18 cellular contexts compared by ENCODE assay signal in genomic region chr14:94517641-94518257, GRCh38. TPM values are rescaled to one million over a fixed set of nuclear protein-coding genes. Genes with fewer than 3 reads are reported as not detected.
A peak's percentile ranks its signal among the peaks of the same experiment; 100 is the strongest.
DNase-seq lines count a peak whose midpoint lies in the region; ATAC-seq and TF ChIP-seq lines count a peak whose summit lies in the region.
"Had no signal": no experiment of that assay in that cellular context is flagged by ENCODE, and none has a peak within 500 bp of the region (broad histone marks: within the 10 kb centered on the region; RNA-seq: fewer than 3 reads in every experiment).

No MANE protein-coding gene starts in this region.

- ATAC-seq in Right ventricle myocardium superior (ENCODE audit: poor library complexity), result peak; percentile 43
- no peak for ATAC-seq in GM19351 (IDR thresholded peaks at IDR 0.05; ENCODE audit: unreplicated experiment)
- ATAC-seq: PC-3 had no signal

- H3K4me1 ChIP-seq in left ventricle myocardium inferior (no peaks in the 10 kb centered on the region), suprapubic skin (peaks cover 19% of the 10 kb centered on the region)
- H3K4me1 ChIP-seq: BE2C, HAP-1 had no signal

- no peak for TF ChIP-seq POLR2A in suprapubic skin (IDR thresholded peaks at IDR 0.05)

- H3K27ac ChIP-seq in left ventricle myocardium inferior (replicated peaks) (no peak overlapping the region), suprapubic skin (peak overlapping the region; percentile 85)

- H3K4me3 ChIP-seq in left ventricle myocardium inferior (no peak overlapping the region), astrocyte of the cerebellum (ENCODE audit: low read depth, low read length) (no peak overlapping the region), suprapubic skin (no peak overlapping the region)
- H3K4me3 ChIP-seq: HAP-1 had no signal

- TF ChIP-seq EP300 in suprapubic skin (IDR thresholded peaks at IDR 0.05), result no peak

- WGBS in suprapubic skin, result 21% methylated on average over 7 of the region's 7 CpGs

- no peaks in the 10 kb centered on the region for H3K9me3 ChIP-seq in left ventricle myocardium inferior (replicated peaks)
- H3K9me3 ChIP-seq in suprapubic skin, result no peaks in the 10 kb centered on the region
- H3K9me3 ChIP-seq: BE2C, HAP-1 had no signal

- intact Hi-C loops in Right ventricle myocardium superior (cut with DNase I), result no loop called here
- intact Hi-C loops in left ventricle myocardium inferior (cut with micrococcal nuclease), result no loop called here

- in situ Hi-C loops in astrocyte of the cerebellum (cut with HindIII; ENCODE audit: low sequenced_read_pairs), result loop anchor here (5.0 kb wide), 1 partner anchor 90 kb away; no protein-coding TSS in a partner anchor

- TF ChIP-seq CTCF in left ventricle myocardium inferior (IDR thresholded peaks at IDR 0.05; ENCODE audit: borderline replicate concordance) (no peak), astrocyte of the cerebellum (IDR thresholded peaks at IDR 0.05; ENCODE audit: low read depth, low read length, missing control alignments) (no peak), suprapubic skin (IDR thresholded peaks at IDR 0.05) (no peak)

- DNase-seq in Right ventricle myocardium superior (no peak), left ventricle myocardium inferior (no peak), astrocyte of the cerebellum (ENCODE audit: low read depth) (peak; percentile 64), islet precursor cell (peak; percentile 57), suprapubic skin (ENCODE audit: low spot score in 2 of 2) (no peak), Kasumi-1 (lab: John Stamatoyannopoulos, UW) (no peak), occipital lobe (lab: John Stamatoyannopoulos, UW) (no peak)
- DNase-seq: 8988T; BE2C; CD4-positive, alpha-beta memory T cell; MV-4-11; NCI-H1417 treated with DMSO at 0.1 percent for 48 hours; NCI-H2029; NCI-H774; PC-3 had no signal

- H3K36me3 ChIP-seq in left ventricle myocardium inferior (no peaks in the 10 kb centered on the region), suprapubic skin (no peaks in the 10 kb centered on the region)
- H3K36me3 ChIP-seq: BE2C, HAP-1 had no signal

- H3K27me3 ChIP-seq in left ventricle myocardium inferior (ENCODE audit: low read depth), result peaks cover 53% of the 10 kb centered on the region
- H3K27me3 ChIP-seq in suprapubic skin, result no peaks in the 10 kb centered on the region

RNA-seq across cellular contexts. Expression of gene SERPINA12, which starts 8.5 kb away (rescaled TPM):
- not detected for total RNA-seq in Right ventricle myocardium superior
- total RNA-seq in left ventricle myocardium inferior, result not detected
- 100 to 1,000 TPM in 3 of 4 donors, 10 to 100 TPM in 1; 91.3 to 486 (median 265) TPM for total RNA-seq in suprapubic skin
- total RNA-seq in occipital lobe, result not detected
- total RNA-seq: CD4-positive, alpha-beta memory T cell; NCI-H460; PC-3 had no signal

RNA-seq across cellular contexts. Expression of gene SERPINA9, which starts 41.8 kb away (rescaled TPM):
- total RNA-seq in Right ventricle myocardium superior (not detected), left ventricle myocardium inferior (not detected), suprapubic skin (10 to 100 TPM in 2 of 4 donors, 1 to 10 TPM in 2; 1.8 to 11.0 (median 6.2) TPM), occipital lobe (not detected)
- total RNA-seq: CD4-positive, alpha-beta memory T cell; NCI-H460; PC-3 had no signal

RNA-seq across cellular contexts. Expression of gene SERPINA4, which starts 43.5 kb away (rescaled TPM):
- not detected for total RNA-seq in Right ventricle myocardium superior
- not detected for total RNA-seq in left ventricle myocardium inferior
- not detected for total RNA-seq in suprapubic skin
- not detected for total RNA-seq in occipital lobe
- total RNA-seq: CD4-positive, alpha-beta memory T cell; NCI-H460; PC-3 had no signal

Comparison
In these comparisons a context has a peak if more than half of its experiments do, and no peak if none do; other contexts are left out.
1. DNase-seq: peak in astrocyte of the cerebellum (single experiment) and islet precursor cell (single experiment); none in Right ventricle myocardium superior (single experiment), left ventricle myocardium inferior (single experiment), suprapubic skin (0 of 2), Kasumi-1 (0 of 2) and occipital lobe (single experiment).
2. RNA of gene SERPINA12, which starts 8.5 kb away (total RNA-seq): 91.3 to 486 TPM in suprapubic skin; not detected in Right ventricle myocardium superior (single experiment), not detected in left ventricle myocardium inferior (single experiment) and not detected in occipital lobe (single experiment); every median in the first group is over 10 times any median in the second.